In genomic region chr20:21715193-21715881, GRCh38 we compare ENCODE assay signal across 18 cellular contexts. TPM values are rescaled to one million over a fixed set of nuclear protein-coding genes. Genes with fewer than 3 reads are reported as not detected.
DNase-seq lines count a peak whose midpoint lies in the region; ATAC-seq and TF ChIP-seq lines count a peak whose summit lies in the region.
"Had no signal": no experiment of that assay in that cellular context is flagged by ENCODE, and none has a peak within 500 bp of the region (broad histone marks: within the 10 kb centered on the region; RNA-seq: fewer than 3 reads in every experiment).

No MANE protein-coding gene starts in this region.

- H3K27me3 ChIP-seq in thymus (ENCODE audit: control insufficient read depth, insufficient read depth), result peaks cover 33% of the 10 kb centered on the region

- no peaks in the 10 kb centered on the region for H3K36me3 ChIP-seq in thymus (ENCODE audit: control insufficient read depth, insufficient read depth)

- no peaks in the 10 kb centered on the region for H3K4me1 Mint-ChIP-seq in T-helper 1 cell treated with Interleukin-12 subunit alpha and Interleukin-12 subunit beta and Interleukin-4 antibody, amounts not matched to agents 30 μg/mL and 1 μg/mL, for 36 hours (ENCODE audit: low read depth)
- peaks cover 44% of the 10 kb centered on the region for H3K4me1 Mint-ChIP-seq in WTC11
- H3K4me1 Mint-ChIP-seq in activated CD4-positive, alpha-beta T cell treated with anti-CD3 and anti-CD28 coated beads, Interleukin-2, amount 10 ng/mL, durations not matched to agents 7 days and 5 days, result no peaks in the 10 kb centered on the region

- TF ChIP-seq CTCF in WTC11 (IDR thresholded peaks at IDR 0.05), result no peak

- ATAC-seq in WTC11 (no peak), GM18519 (IDR thresholded peaks at IDR 0.05; ENCODE audit: low FRiP score, unreplicated experiment) (no peak), HG03025 (IDR thresholded peaks at IDR 0.05; ENCODE audit: low FRiP score, unreplicated experiment) (no peak)
- ATAC-seq: CD8-positive, alpha-beta T cell had no signal

- no peaks in the 10 kb centered on the region for H3K36me3 Mint-ChIP-seq in T-helper 1 cell treated with Interleukin-12 subunit alpha and Interleukin-12 subunit beta and Interleukin-4 antibody, amounts not matched to agents 30 μg/mL and 1 μg/mL, for 36 hours (ENCODE audit: low read depth)
- no peaks in the 10 kb centered on the region for H3K36me3 Mint-ChIP-seq in WTC11
- no peaks in the 10 kb centered on the region for H3K36me3 Mint-ChIP-seq in activated CD4-positive, alpha-beta T cell treated with anti-CD3 and anti-CD28 coated beads, Interleukin-2, amount 10 ng/mL, durations not matched to agents 7 days and 5 days (ENCODE audit: low read depth)
- H3K36me3 Mint-ChIP-seq: CD8-positive, alpha-beta T cell had no signal

- CTCF ChIA-PET in WTC11 (lab: Charles Lee), result interaction anchor here (2.6 to 6.0 kb wide), 2 partner anchors 11 to 12 kb away, joined by 33 to 131 read pairs; partner anchors contain the start of gene PAX1
- CTCF ChIA-PET in activated CD4-positive, alpha-beta T cell treated with anti-CD3 and anti-CD28 coated beads, Interleukin-2, amount 10 ng/mL, durations not matched to agents 7 days and 5 days (lab: Charles Lee), result interaction anchor here (0.7 kb wide), 1 partner anchor 669 kb away, joined by 3 read pairs; no protein-coding TSS in a partner anchor

- no peaks in the 10 kb centered on the region for H3K9me3 Mint-ChIP-seq in T-helper 1 cell treated with Interleukin-12 subunit alpha and Interleukin-12 subunit beta and Interleukin-4 antibody, amounts not matched to agents 30 μg/mL and 1 μg/mL, for 36 hours
- H3K9me3 Mint-ChIP-seq in WTC11, result no peaks in the 10 kb centered on the region
- H3K9me3 Mint-ChIP-seq in activated CD4-positive, alpha-beta T cell treated with anti-CD3 and anti-CD28 coated beads, Interleukin-2, amount 10 ng/mL, durations not matched to agents 7 days and 5 days, result no peaks in the 10 kb centered on the region
- H3K9me3 Mint-ChIP-seq: CD8-positive, alpha-beta T cell had no signal

- no peak overlapping the region for H3K4me3 ChIP-seq in thymus (ENCODE audit: low read length)

- peak overlapping the region; percentile 39 for H3K27ac Mint-ChIP-seq in T-helper 1 cell treated with Interleukin-12 subunit alpha and Interleukin-12 subunit beta and Interleukin-4 antibody, amounts not matched to agents 30 μg/mL and 1 μg/mL, for 36 hours
- H3K27ac Mint-ChIP-seq in WTC11, result no peak overlapping the region
- no peak overlapping the region for H3K27ac Mint-ChIP-seq in activated CD4-positive, alpha-beta T cell treated with anti-CD3 and anti-CD28 coated beads, Interleukin-2, amount 10 ng/mL, durations not matched to agents 7 days and 5 days
- H3K27ac Mint-ChIP-seq: CD8-positive, alpha-beta T cell had no signal

- H3K4me1 ChIP-seq in thymus (ENCODE audit: control insufficient read depth, insufficient read depth, low read length), result no peaks in the 10 kb centered on the region

- no peak overlapping the region for H3K4me3 Mint-ChIP-seq in T-helper 1 cell treated with Interleukin-12 subunit alpha and Interleukin-12 subunit beta and Interleukin-4 antibody, amounts not matched to agents 30 μg/mL and 1 μg/mL, for 36 hours
- peak overlapping the region; percentile 71 for H3K4me3 Mint-ChIP-seq in WTC11
- H3K4me3 Mint-ChIP-seq in activated CD4-positive, alpha-beta T cell treated with anti-CD3 and anti-CD28 coated beads, Interleukin-2, amount 10 ng/mL, durations not matched to agents 7 days and 5 days, result no peak overlapping the region
- H3K4me3 Mint-ChIP-seq: CD8-positive, alpha-beta T cell had no signal

- POLR2A ChIA-PET in WTC11 (lab: Charles Lee), result no interaction called here
- POLR2A ChIA-PET in activated CD4-positive, alpha-beta T cell treated with anti-CD3 and anti-CD28 coated beads, Interleukin-2, amount 10 ng/mL, durations not matched to agents 7 days and 5 days (lab: Charles Lee), result no interaction called here

- WGBS in thymus, result 6% methylated on average over 10 of the region's 10 CpGs

- H3K27ac ChIP-seq in thymus (ENCODE audit: low read depth), result peak overlapping the region; percentile 32
- H3K27ac ChIP-seq: 22Rv1 had no signal

- no peaks in the 10 kb centered on the region for H3K9me3 ChIP-seq in thymus (ENCODE audit: control insufficient read depth)

- DNase-seq in T-helper 1 cell (no peak), WTC11 (ENCODE audit: low spot score) (no peak), islet precursor cell (peak; percentile 35)
- no peak for DNase-seq in activated CD4-positive, alpha-beta T cell treated with anti-CD3 and anti-CD28 coated beads, Interleukin-2, amount 10 ng/mL, durations not matched to agents 7 days and 5 days
- DNase-seq: CD8-positive, alpha-beta T cell; COR-L47; DMS153; DMS79 treated with DMSO at 0.1 percent for 48 hours; EL; GDM1 had no signal

- H3K27me3 Mint-ChIP-seq in T-helper 1 cell treated with Interleukin-12 subunit alpha and Interleukin-12 subunit beta and Interleukin-4 antibody, amounts not matched to agents 30 μg/mL and 1 μg/mL, for 36 hours (ENCODE audit: low read depth), result peaks cover 64% of the 10 kb centered on the region
- peaks cover 95% of the 10 kb centered on the region for H3K27me3 Mint-ChIP-seq in WTC11 (ENCODE audit: low read depth)
- H3K27me3 Mint-ChIP-seq in activated CD4-positive, alpha-beta T cell treated with anti-CD3 and anti-CD28 coated beads, Interleukin-2, amount 10 ng/mL, durations not matched to agents 7 days and 5 days, result peaks cover 61% of the 10 kb centered on the region

TF ChIP-seq in WTC11, 78 proteins besides CTCF, POLR2A, EP300 and RAD21:
- no peak for TF ChIP-seq ZMAT4 (CRISPR knock-in tag; IDR thresholded peaks at IDR 0.05)
- no peak for TF ChIP-seq TEAD4 (CRISPR knock-in tag; IDR thresholded peaks at IDR 0.05)
- TF ChIP-seq CREM (CRISPR knock-in tag; IDR thresholded peaks at IDR 0.05), result no peak
- TF ChIP-seq NFATC4 (CRISPR knock-in tag; IDR thresholded peaks at IDR 0.05), result no peak
- no peak for TF ChIP-seq JUN (CRISPR knock-in tag; IDR thresholded peaks at IDR 0.05)
- TF ChIP-seq FOXP1 (CRISPR knock-in tag; IDR thresholded peaks at IDR 0.05; ENCODE audit: borderline replicate concordance), result no peak
- TF ChIP-seq ZNF219 (CRISPR knock-in tag; IDR thresholded peaks at IDR 0.05; ENCODE audit: borderline replicate concordance), result no peak
- TF ChIP-seq MAX (CRISPR knock-in tag; IDR thresholded peaks at IDR 0.05), result no peak

RNA-seq across cellular contexts. Expression of gene PAX1, which starts 9.9 kb away (rescaled TPM):
- not detected in 3 replicates for total RNA-seq in WTC11 (2021)
- 35.6 TPM for polyA plus RNA-seq in thymus
- not detected for total RNA-seq in activated CD4-positive, alpha-beta T cell treated with anti-CD3 and anti-CD28 coated beads, Interleukin-2, amount 10 ng/mL, durations not matched to agents 7 days and 5 days
- total RNA-seq: CD8-positive, alpha-beta T cell; HT1080 had no signal
- polyA plus RNA-seq: BJ, CD14-positive monocyte had no signal
